Comparison of ENCODE assay signal across 9 cellular contexts in genomic region chrX:129606918-129607317, GRCh38. TPM values are rescaled to one million over a fixed set of nuclear protein-coding genes. Genes with fewer than 3 reads are reported as not detected.
A peak's percentile ranks its signal among the peaks of the same experiment; 100 is the strongest.
DNase-seq lines count a peak whose midpoint lies in the region; ATAC-seq, FAIRE-seq and TF ChIP-seq lines count a peak whose summit lies in the region.
"Had no signal": no experiment of that assay in that cellular context is flagged by ENCODE, and none has a peak within 500 bp of the region (broad histone marks: within the 10 kb centered on the region; RNA-seq: fewer than 3 reads in every experiment).

No MANE protein-coding gene starts in this region.

- H3K27me3 Mint-ChIP-seq in CD14-positive monocyte (ENCODE audit: low read depth in 3 of 3), result peaks cover 0 to 8% (median 0%) of the 10 kb centered on the region in 3 donors
- H3K27me3 Mint-ChIP-seq in activated CD8-positive, alpha-beta T cell treated with anti-CD3 and anti-CD28 coated beads for 36 hours, result no peaks in the 10 kb centered on the region
- H3K27me3 Mint-ChIP-seq: stimulated activated naive CD8-positive, alpha-beta T cell treated with anti-CD3 and anti-CD28 coated beads, Interleukin-15, Interleukin-2, amounts not matched to agents 100 ng/mL and 50 ng/mL, for 24 hours had no signal

- DNase-seq in CD14-positive monocyte (ENCODE audit: low spot score) (no peak), GM23248 (peak; percentile 57), NCI-H526 (lab: John Stamatoyannopoulos, UW) (peak; percentile 23 to 58), mucosa of descending colon (peak in 2 of 3 donors; percentile 36 to 76), stomach (peak; percentile 65)
- peak; percentile 58 for DNase-seq in activated CD8-positive, alpha-beta T cell treated with anti-CD3 and anti-CD28 coated beads for 36 hours

- peak; percentile 81 for FAIRE-seq in endometrium (lab: Jason Lieb, UNC)

- 0 to 4% methylated on average over 3 to 5 of the region's 5 CpGs for WGBS in GM23248 (ENCODE audit: low coverage in 1 of 2, low lambda C conversion rate in 2 of 2, missing lambda C conversion rate in 2 of 2), 2 experiments
- 0 to 4% (median 3%) methylated on average over 5 of the region's 5 CpGs for WGBS in stomach, 5 donors

- H3K9ac ChIP-seq in GM23248, result no peak overlapping the region

- POLR2A ChIA-PET in activated CD8-positive, alpha-beta T cell treated with anti-CD3 and anti-CD28 coated beads for 36 hours (lab: Charles Lee), result interaction anchor here (0.6 kb wide), 1 partner anchor 660 kb away, joined by 3 read pairs; no protein-coding TSS in a partner anchor

- no peak overlapping the region for H2AFZ ChIP-seq in GM23248

- peaks cover 0 to 4% (median 0%) of the 10 kb centered on the region in 7 donors for H3K9me3 Mint-ChIP-seq in CD14-positive monocyte
- H3K9me3 Mint-ChIP-seq in activated CD8-positive, alpha-beta T cell treated with anti-CD3 and anti-CD28 coated beads for 36 hours, result no peaks in the 10 kb centered on the region
- H3K9me3 Mint-ChIP-seq: stimulated activated naive CD8-positive, alpha-beta T cell treated with anti-CD3 and anti-CD28 coated beads, Interleukin-15, Interleukin-2, amounts not matched to agents 100 ng/mL and 50 ng/mL, for 24 hours had no signal

- CTCF ChIA-PET in activated CD8-positive, alpha-beta T cell treated with anti-CD3 and anti-CD28 coated beads for 36 hours (lab: Charles Lee), result interaction anchor here (0.6 to 0.7 kb wide), 3 partner anchors 123 to 421 kb away, joined by 3 read pairs; no protein-coding TSS in a partner anchor

- TF ChIP-seq CTCF in CD14-positive monocyte (IDR thresholded peaks at IDR 0.05) (peak; percentile 60), mucosa of descending colon (IDR thresholded peaks at IDR 0.05) (peak; percentile 36), stomach (IDR thresholded peaks at IDR 0.05) (peak in 5 of 7 experiments; percentile 47 to 92 (median 81))
- TF ChIP-seq CTCF in activated CD8-positive, alpha-beta T cell treated with anti-CD3 and anti-CD28 coated beads for 36 hours (IDR thresholded peaks at IDR 0.05), result peak; percentile 41

- H3K9me3 ChIP-seq in GM23248 (ENCODE audit: low read depth) (no peaks in the 10 kb centered on the region), mucosa of descending colon (no peaks in the 10 kb centered on the region), stomach (no peaks in the 10 kb centered on the region)

- no peaks in the 10 kb centered on the region for H3K9me2 ChIP-seq in GM23248 (ENCODE audit: insufficient read depth)

- in situ Hi-C loops in GM23248 (cut with MboI), result loop anchor here (10.0 kb wide), 1 partner anchor 448 kb away; no protein-coding TSS in a partner anchor

- no peaks in the 10 kb centered on the region for H3K36me3 Mint-ChIP-seq in CD14-positive monocyte
- no peaks in the 10 kb centered on the region for H3K36me3 Mint-ChIP-seq in activated CD8-positive, alpha-beta T cell treated with anti-CD3 and anti-CD28 coated beads for 36 hours (ENCODE audit: low read depth)

- no peaks in the 10 kb centered on the region for H4K20me1 ChIP-seq in GM23248 (ENCODE audit: insufficient read depth)

- H3K27ac Mint-ChIP-seq in CD14-positive monocyte, result no peak overlapping the region
- no peak overlapping the region for H3K27ac Mint-ChIP-seq in activated CD8-positive, alpha-beta T cell treated with anti-CD3 and anti-CD28 coated beads for 36 hours
- H3K27ac Mint-ChIP-seq: stimulated activated naive CD8-positive, alpha-beta T cell treated with anti-CD3 and anti-CD28 coated beads, Interleukin-15, Interleukin-2, amounts not matched to agents 100 ng/mL and 50 ng/mL, for 24 hours had no signal

- intact Hi-C loops in CD14-positive monocyte (cut with micrococcal nuclease) (loop anchor here (5.0 to 10.0 kb wide), 5 partner anchors 130 to 458 kb away; partner anchors contain the start of genes UTP14A (in 1 of the 2) and XPNPEP2 (in 1 of the 2)), mucosa of descending colon (cut with DNase I, micrococcal nuclease) (loop anchor here (10.0 kb wide), 1 partner anchor 118 kb away; no protein-coding TSS in a partner anchor), stomach (cut with DNase I; ENCODE audit: low total_unique reads) (no loop called here)
- intact Hi-C loops in activated CD8-positive, alpha-beta T cell treated with anti-CD3 and anti-CD28 coated beads for 36 hours (cut with micrococcal nuclease), result loop anchor here (5.0 to 10.0 kb wide), 3 partner anchors 120 to 588 kb away; no protein-coding TSS in a partner anchor

- H3K27me3 ChIP-seq in GM23248 (replicated peaks; ENCODE audit: insufficient read depth) (no peaks in the 10 kb centered on the region), stomach (peaks cover 0 to 7% (median 0%) of the 10 kb centered on the region in 3 donors)

- TF ChIP-seq EP300 in stomach (IDR thresholded peaks at IDR 0.05), result no peak

- H3K4me1 ChIP-seq in GM23248 (ENCODE audit: insufficient read depth), result no peaks in the 10 kb centered on the region
- peaks cover 5% of the 10 kb centered on the region for H3K4me1 ChIP-seq in mucosa of descending colon (ENCODE audit: low read depth)
- H3K4me1 ChIP-seq in stomach, result peaks cover 0 to 13% (median 3%) of the 10 kb centered on the region in 4 donors

- no peaks in the 10 kb centered on the region for H3F3A ChIP-seq in GM23248 (ENCODE audit: insufficient read depth)

- H3K4me3 Mint-ChIP-seq in CD14-positive monocyte, result no peak overlapping the region
- no peak overlapping the region for H3K4me3 Mint-ChIP-seq in activated CD8-positive, alpha-beta T cell treated with anti-CD3 and anti-CD28 coated beads for 36 hours
- H3K4me3 Mint-ChIP-seq: stimulated activated naive CD8-positive, alpha-beta T cell treated with anti-CD3 and anti-CD28 coated beads, Interleukin-15, Interleukin-2, amounts not matched to agents 100 ng/mL and 50 ng/mL, for 24 hours had no signal

- ATAC-seq in activated CD8-positive, alpha-beta T cell treated with anti-CD3 and anti-CD28 coated beads for 36 hours, result peak; percentile 54
- ATAC-seq in mucosa of descending colon (peak; percentile 78), HG02852 (IDR thresholded peaks at IDR 0.05; ENCODE audit: unreplicated experiment) (no peak)

- H3K79me2 ChIP-seq in GM23248 (ENCODE audit: insufficient read depth), result no peaks in the 10 kb centered on the region

- H3K36me3 ChIP-seq in GM23248 (ENCODE audit: low read depth) (no peaks in the 10 kb centered on the region), mucosa of descending colon (ENCODE audit: low read depth) (no peaks in the 10 kb centered on the region), stomach (no peaks in the 10 kb centered on the region)

- TF ChIP-seq POLR2A in stomach (IDR thresholded peaks at IDR 0.05), result no peak

- H3K4me2 ChIP-seq in GM23248 (ENCODE audit: unreplicated experiment), result peak overlapping the region; percentile 35

- H3K27ac ChIP-seq in GM23248 (no peak overlapping the region), stomach (no peak overlapping the region)

- no peak overlapping the region for H3K4me3 ChIP-seq in GM23248
- H3K4me3 ChIP-seq in mucosa of descending colon, result no peak overlapping the region
- H3K4me3 ChIP-seq in stomach, result no peak overlapping the region

- H3K4me1 Mint-ChIP-seq in CD14-positive monocyte, result peaks cover 16% of the 10 kb centered on the region
- H3K4me1 Mint-ChIP-seq in activated CD8-positive, alpha-beta T cell treated with anti-CD3 and anti-CD28 coated beads for 36 hours (ENCODE audit: low read depth), result peaks cover 19% of the 10 kb centered on the region

RNA-seq across cellular contexts. Expression of gene APLN, which starts 47.8 kb away (rescaled TPM):
- polyA plus RNA-seq in CD14-positive monocyte, result not detected
- 0.43 and 1.1 TPM in 2 replicates for total RNA-seq in GM23248 (2014; rRNA removed; shearing (Covaris generic))
- polyA plus RNA-seq in GM23248 (2016; fragmentation: Nextera tagmentation; extraction: Ambion mirVana), result 0.80 and 1.1 TPM in 2 replicates
- total RNA-seq in activated CD8-positive, alpha-beta T cell treated with anti-CD3 and anti-CD28 coated beads for 36 hours, result 1 to 10 TPM; 3.5 TPM
- total RNA-seq in mucosa of descending colon, result under 1 TPM; 0.29 to 0.43 (median 0.41) TPM
- under 1 TPM in 2 of 5 donors, not detected in 3; 0.18 to 0.45 TPM for total RNA-seq in stomach
- polyA plus RNA-seq in stomach, result 1 to 10 TPM in 1 of 3 donors, under 1 TPM in 1, not detected in 1; 0.30 to 1.1 TPM
